ENCODE assay signal across 8 cellular contexts in the genomic region with DNA sequence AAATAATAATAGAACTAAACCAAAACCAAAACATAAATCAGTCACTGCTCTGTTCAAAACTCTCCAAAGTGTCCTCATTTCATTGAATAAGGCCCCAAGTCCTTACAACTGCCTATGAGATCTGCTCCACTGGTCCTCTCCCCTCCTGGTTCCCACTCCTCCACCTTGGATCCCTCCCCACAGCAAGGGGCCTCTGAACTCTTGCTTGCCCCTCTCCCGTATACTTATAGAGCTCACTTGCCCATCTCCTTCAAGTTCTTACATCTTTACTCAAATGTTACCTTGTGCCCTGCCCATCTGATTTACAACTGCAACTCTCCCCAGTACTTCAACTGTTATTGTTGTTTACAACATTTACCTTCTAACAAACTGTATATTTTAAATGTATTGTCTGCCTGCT. TPM values are rescaled to one million over a fixed set of nuclear protein-coding genes. Genes with fewer than 3 reads are reported as not detected.
DNase-seq lines count a peak whose midpoint lies in the region; ATAC-seq and TF ChIP-seq lines count a peak whose summit lies in the region.

No MANE protein-coding gene starts in this region.

- H3K9me3 Mint-ChIP-seq in activated CD4-positive, alpha-beta T cell treated with anti-CD3 and anti-CD28 coated beads for 36 hours (ENCODE audit: low read depth) = no peaks in the 10 kb centered on the region
- no peaks in the 10 kb centered on the region for H3K9me3 Mint-ChIP-seq in activated T-helper 17 cell treated with anti-CD3 and anti-CD28 coated beads, Interleukin-2, amount 50 U/mL, for 72 hours
- peaks cover 0 to 4% (median 0%) of the 10 kb centered on the region in 6 donors for H3K9me3 Mint-ChIP-seq in immature natural killer cell

- H3K4me3 ChIP-seq in suprapubic skin = peak overlapping the region; percentile 84

- POLR2A ChIA-PET in activated CD4-positive, alpha-beta T cell treated with anti-CD3 and anti-CD28 coated beads for 36 hours (lab: Charles Lee) = interaction anchor here (0.6 to 1.3 kb wide), 2 partner anchors 11 to 41 kb away, joined by 3 to 4 read pairs; no protein-coding TSS in a partner anchor

- no peaks in the 10 kb centered on the region for H3K9me3 ChIP-seq in suprapubic skin

- no peak for DNase-seq in activated CD4-positive, alpha-beta T cell treated with anti-CD3 and anti-CD28 coated beads for 36 hours
- DNase-seq in activated CD4-positive, alpha-beta T cell treated with anti-CD3 and anti-CD28 coated beads for 48 hours = no peak
- DNase-seq in immature natural killer cell (no peak), suprapubic skin (ENCODE audit: low spot score in 2 of 2) (no peak), amniotic stem cell (lab: John Stamatoyannopoulos, UW) (no peak), GM19238 (ENCODE audit: insufficient read length, low spot score) (no peak)

- peaks cover 18% of the 10 kb centered on the region for H3K4me1 ChIP-seq in suprapubic skin

- intact Hi-C loops in activated CD4-positive, alpha-beta T cell treated with anti-CD3 and anti-CD28 coated beads for 36 hours (cut with DNase I, micrococcal nuclease) = loop anchor here (2.0 kb wide), 2 partner anchors 76 to 724 kb away; no protein-coding TSS in a partner anchor

- CTCF ChIA-PET in activated CD4-positive, alpha-beta T cell treated with anti-CD3 and anti-CD28 coated beads for 36 hours (lab: Charles Lee) = interaction anchor here (0.6 to 1.9 kb wide), 7 partner anchors 9 to 764 kb away, joined by 3 to 6 read pairs (median 3); partner anchors contain the start of gene STK17A

- peak overlapping the region; percentile 86 for H3K4me3 Mint-ChIP-seq in activated CD4-positive, alpha-beta T cell treated with anti-CD3 and anti-CD28 coated beads for 36 hours
- peak overlapping the region; percentile 85 for H3K4me3 Mint-ChIP-seq in activated T-helper 17 cell treated with anti-CD3 and anti-CD28 coated beads, Interleukin-2, amount 50 U/mL, for 72 hours
- peak overlapping the region; percentile 79 to 92 (median 91) for H3K4me3 Mint-ChIP-seq in immature natural killer cell

- H3K27me3 ChIP-seq in suprapubic skin = no peaks in the 10 kb centered on the region

- WGBS in suprapubic skin = 41% methylated on average over 1 of the region's 1 CpG

- TF ChIP-seq EP300 in suprapubic skin (IDR thresholded peaks at IDR 0.05) = no peak

- peaks cover 42% of the 10 kb centered on the region for H3K4me1 Mint-ChIP-seq in activated CD4-positive, alpha-beta T cell treated with anti-CD3 and anti-CD28 coated beads for 36 hours
- peaks cover 23% of the 10 kb centered on the region for H3K4me1 Mint-ChIP-seq in activated T-helper 17 cell treated with anti-CD3 and anti-CD28 coated beads, Interleukin-2, amount 50 U/mL, for 72 hours
- peaks cover 11 to 19% of the 10 kb centered on the region in 2 donors for H3K4me1 Mint-ChIP-seq in immature natural killer cell

- peaks cover 39% of the 10 kb centered on the region for H3K36me3 ChIP-seq in suprapubic skin

- peaks cover 45% of the 10 kb centered on the region for H3K36me3 Mint-ChIP-seq in activated CD4-positive, alpha-beta T cell treated with anti-CD3 and anti-CD28 coated beads for 36 hours (ENCODE audit: low read depth)
- H3K36me3 Mint-ChIP-seq in activated T-helper 17 cell treated with anti-CD3 and anti-CD28 coated beads, Interleukin-2, amount 50 U/mL, for 72 hours (ENCODE audit: low read depth) = peaks cover 52% of the 10 kb centered on the region
- H3K36me3 Mint-ChIP-seq in immature natural killer cell = peaks cover 4 to 14% (median 6%) of the 10 kb centered on the region in 3 donors

- H3K27ac Mint-ChIP-seq in activated CD4-positive, alpha-beta T cell treated with anti-CD3 and anti-CD28 coated beads for 36 hours = peak overlapping the region; percentile 89
- peak overlapping the region; percentile 81 for H3K27ac Mint-ChIP-seq in activated T-helper 17 cell treated with anti-CD3 and anti-CD28 coated beads, Interleukin-2, amount 50 U/mL, for 72 hours
- H3K27ac Mint-ChIP-seq in immature natural killer cell = peak overlapping the region; percentile 68 to 93 (median 80)

- no peak for TF ChIP-seq CTCF in suprapubic skin (IDR thresholded peaks at IDR 0.05)

- peak overlapping the region; percentile 80 for H3K27ac ChIP-seq in suprapubic skin

- no peaks in the 10 kb centered on the region for H3K27me3 Mint-ChIP-seq in activated CD4-positive, alpha-beta T cell treated with anti-CD3 and anti-CD28 coated beads for 36 hours
- H3K27me3 Mint-ChIP-seq in activated T-helper 17 cell treated with anti-CD3 and anti-CD28 coated beads, Interleukin-2, amount 50 U/mL, for 72 hours = no peaks in the 10 kb centered on the region
- H3K27me3 Mint-ChIP-seq in immature natural killer cell (ENCODE audit: low read depth in 3 of 3) = peaks cover 7 to 12% (median 9%) of the 10 kb centered on the region in 3 donors

- no peak for ATAC-seq in activated CD4-positive, alpha-beta T cell treated with anti-CD3 and anti-CD28 coated beads for 36 hours
- no peak for ATAC-seq in activated T-helper 17 cell treated with anti-CD3 and anti-CD28 coated beads, Interleukin-2, amount 50 U/mL, for 72 hours (replicated peaks)
- no peak for ATAC-seq in HG03439 (IDR thresholded peaks at IDR 0.05; ENCODE audit: unreplicated experiment)

- no peak for TF ChIP-seq POLR2A in suprapubic skin (IDR thresholded peaks at IDR 0.05)

RNA-seq across cellular contexts. Expression of gene POLD2, which starts 0.8 kb away (rescaled TPM):
- total RNA-seq in activated CD4-positive, alpha-beta T cell treated with anti-CD3 and anti-CD28 coated beads for 36 hours = 100 to 1,000 TPM; 250 to 347 TPM
- total RNA-seq in activated T-helper 17 cell treated with anti-CD3 and anti-CD28 coated beads, Interleukin-2, amount 50 U/mL, for 72 hours = 100 to 1,000 TPM; 114 to 181 TPM
- polyA plus RNA-seq in immature natural killer cell = 10 to 100 TPM; 39.8 to 65.7 (median 48.4) TPM
- total RNA-seq in suprapubic skin = 10 to 100 TPM; 58.7 to 80.5 (median 66.1) TPM

RNA-seq across cellular contexts. Expression of gene AEBP1, which starts 18.4 kb away (rescaled TPM):
- total RNA-seq in activated CD4-positive, alpha-beta T cell treated with anti-CD3 and anti-CD28 coated beads for 36 hours = 10 to 100 TPM; 18.2 to 18.3 TPM
- 1 to 10 TPM; 1.2 to 5.3 TPM for total RNA-seq in activated T-helper 17 cell treated with anti-CD3 and anti-CD28 coated beads, Interleukin-2, amount 50 U/mL, for 72 hours
- polyA plus RNA-seq in immature natural killer cell = 1 to 10 TPM in 2 of 3 donors, not detected in 1; 1.5 TPM
- 10 to 100 TPM; 24.3 to 74.0 (median 43.3) TPM for total RNA-seq in suprapubic skin

RNA-seq across cellular contexts. Expression of gene MYL7, which starts 18.6 kb away (rescaled TPM):
- total RNA-seq in activated CD4-positive, alpha-beta T cell treated with anti-CD3 and anti-CD28 coated beads for 36 hours = not detected
- not detected for total RNA-seq in activated T-helper 17 cell treated with anti-CD3 and anti-CD28 coated beads, Interleukin-2, amount 50 U/mL, for 72 hours
- polyA plus RNA-seq in immature natural killer cell = not detected
- not detected for total RNA-seq in suprapubic skin

RNA-seq across cellular contexts. Expression of gene POLM, which starts 40.2 kb away (rescaled TPM):
- total RNA-seq in activated CD4-positive, alpha-beta T cell treated with anti-CD3 and anti-CD28 coated beads for 36 hours = 10 to 100 TPM; 27.0 to 29.9 TPM
- total RNA-seq in activated T-helper 17 cell treated with anti-CD3 and anti-CD28 coated beads, Interleukin-2, amount 50 U/mL, for 72 hours = 10 to 100 TPM; 27.8 to 33.9 TPM
- 10 to 100 TPM in 1 of 3 donors, 1 to 10 TPM in 2; 5.1 to 23.3 (median 7.2) TPM for polyA plus RNA-seq in immature natural killer cell
- total RNA-seq in suprapubic skin = 10 to 100 TPM; 38.0 to 77.6 (median 56.9) TPM

RNA-seq across cellular contexts. Expression of gene PGAM2, which starts 57.2 kb away (rescaled TPM):
- total RNA-seq in activated CD4-positive, alpha-beta T cell treated with anti-CD3 and anti-CD28 coated beads for 36 hours = not detected
- total RNA-seq in activated T-helper 17 cell treated with anti-CD3 and anti-CD28 coated beads, Interleukin-2, amount 50 U/mL, for 72 hours = 1 to 10 TPM in 1 of 2 donors, not detected in 1; 2.4 TPM
- not detected for polyA plus RNA-seq in immature natural killer cell
- 1 to 10 TPM in 2 of 4 donors, not detected in 2; 2.3 to 5.0 TPM for total RNA-seq in suprapubic skin
